In genomic region chr5:99020698-99021048, GRCh38 we compare ENCODE assay signal across 1 cellular context.
TF ChIP-seq lines count a peak whose summit lies in the region.

No MANE protein-coding gene starts in this region.

TF ChIP-seq in SK-N-SH treated with all-trans-retinoic acid at 6 μM for 48 hours, 23 proteins besides CTCF, POLR2A, EP300 and RAD21 (continued from another document):
- TF ChIP-seq CSRNP3 (CRISPR knock-in tag; IDR thresholded peaks at IDR 0.05) (no peak), TCF4 (CRISPR knock-in tag; IDR thresholded peaks at IDR 0.05; ENCODE audit: borderline replicate concordance) (no peak), ZFP3 (CRISPR knock-in tag; IDR thresholded peaks at IDR 0.05) (no peak)
TF ChIP-seq in SK-N-SH treated with all-trans-retinoic acid at 6 μM for 48 hours: peak in this region for 0.
